24 cellular contexts compared by ENCODE assay signal in genomic region chr13:72637561-72637960, GRCh38.
"Had no signal": no experiment of that assay in that cellular context is flagged by ENCODE, and none has a peak within 500 bp of the region (broad histone marks: within the 10 kb centered on the region; RNA-seq: fewer than 3 reads in every experiment).

No MANE protein-coding gene starts in this region.

- H3K4me1 Mint-ChIP-seq: activated CD4-positive, alpha-beta T cell treated with anti-CD3 and anti-CD28 coated beads, Interleukin-2, amount 10 ng/mL, durations not matched to agents 7 days and 5 days; activated naive CD8-positive, alpha-beta T cell treated with anti-CD3 and anti-CD28 coated beads, Interleukin-2, amount 50 U/mL, for 24 hours; memory B cell; nephron progenitor cell had no signal

- H2AFZ ChIP-seq: hepatocyte had no signal

- H3K36me3 Mint-ChIP-seq: memory B cell had no signal

- H3K9me3 Mint-ChIP-seq: activated CD4-positive, alpha-beta T cell treated with anti-CD3 and anti-CD28 coated beads, Interleukin-2, amount 10 ng/mL, durations not matched to agents 7 days and 5 days; activated naive CD8-positive, alpha-beta T cell treated with anti-CD3 and anti-CD28 coated beads, Interleukin-2, amount 50 U/mL, for 24 hours; activated T-helper 1 cell treated with anti-CD3 and anti-CD28 coated beads, Interleukin-12 subunit alpha, Interleukin-12 subunit beta, Interleukin-2, Interleukin-4 antibody, amounts not matched to agents 30 ng/mL and 10 ng/mL and 1 ng/mL, durations not matched to agents 14 hours and 24 hours and 36 hours; dendritic cell treated with granulocyte-macrophage colony-stimulating factor and Interleukin-4, amounts not matched to agents 40 ng/mL and 50 ng/mL, for 4 days; nephron progenitor cell had no signal

- H3K27ac ChIP-seq: body of pancreas, hepatocyte had no signal

- H3K4me3 Mint-ChIP-seq: activated CD4-positive, alpha-beta T cell treated with anti-CD3 and anti-CD28 coated beads, Interleukin-2, amount 10 ng/mL, durations not matched to agents 7 days and 5 days; activated CD8-positive, alpha-beta T cell treated with anti-CD3 and anti-CD28 coated beads, Interleukin-2, amount 10 ng/mL, durations not matched to agents 7 days and 5 days; activated naive CD8-positive, alpha-beta T cell treated with anti-CD3 and anti-CD28 coated beads, Interleukin-2, amount 50 U/mL, for 24 hours; activated T-helper 1 cell treated with anti-CD3 and anti-CD28 coated beads, Interleukin-12 subunit alpha, Interleukin-12 subunit beta, Interleukin-2, Interleukin-4 antibody, amounts not matched to agents 30 ng/mL and 10 ng/mL and 1 ng/mL, durations not matched to agents 14 hours and 24 hours and 36 hours; dendritic cell treated with granulocyte-macrophage colony-stimulating factor and Interleukin-4, amounts not matched to agents 40 ng/mL and 50 ng/mL, for 4 days; memory B cell; nephron progenitor cell had no signal

- H3K27ac Mint-ChIP-seq: activated CD4-positive, alpha-beta T cell treated with anti-CD3 and anti-CD28 coated beads, Interleukin-2, amount 10 ng/mL, durations not matched to agents 7 days and 5 days; activated CD8-positive, alpha-beta T cell treated with anti-CD3 and anti-CD28 coated beads, Interleukin-2, amount 10 ng/mL, durations not matched to agents 7 days and 5 days; activated naive CD8-positive, alpha-beta T cell treated with anti-CD3 and anti-CD28 coated beads, Interleukin-2, amount 50 U/mL, for 24 hours; activated T-helper 1 cell treated with anti-CD3 and anti-CD28 coated beads, Interleukin-12 subunit alpha, Interleukin-12 subunit beta, Interleukin-2, Interleukin-4 antibody, amounts not matched to agents 30 ng/mL and 10 ng/mL and 1 ng/mL, durations not matched to agents 14 hours and 24 hours and 36 hours; dendritic cell treated with granulocyte-macrophage colony-stimulating factor and Interleukin-4, amounts not matched to agents 40 ng/mL and 50 ng/mL, for 4 days; memory B cell; nephron progenitor cell had no signal

- H3K4me2 ChIP-seq: hepatocyte had no signal

- DNase-seq: activated CD4-positive, alpha-beta T cell treated with anti-CD3 and anti-CD28 coated beads, Interleukin-2, amount 10 ng/mL, durations not matched to agents 7 days and 5 days; activated CD4-positive, CD25-positive, alpha-beta regulatory T cell treated with anti-CD3 and anti-CD28 coated beads, Interleukin-2, amount 50 U/mL, for 72 hours; activated CD8-positive, alpha-beta T cell treated with anti-CD3 and anti-CD28 coated beads, Interleukin-2, amount 10 ng/mL, durations not matched to agents 7 days and 5 days; activated gamma-delta T cell; activated naive CD4-positive, alpha-beta T cell treated with anti-CD3 and anti-CD28 coated beads, Interleukin-2, amount 50 U/mL, for 16 hours; activated naive CD8-positive, alpha-beta T cell treated with anti-CD3 and anti-CD28 coated beads, Interleukin-2, amount 50 U/mL, for 24 hours; body of pancreas; caudate nucleus; effector CD4-positive, alpha-beta T cell; glutamatergic neuron; mucosa of descending colon; nephron progenitor cell; occipital lobe; posterior cingulate gyrus; stimulated activated CD4-positive, alpha-beta T cell treated with anti-CD3 and anti-CD28 coated beads, Interleukin-2, amount 100 ng/mL, for 48 hours; stimulated activated naive CD4-positive, alpha-beta T cell treated with Interleukin-2 at 50 U/mL for 16 hours; T-helper 2 cell had no signal

- H3K79me2 ChIP-seq: hepatocyte had no signal

- H3K27me3 ChIP-seq: body of pancreas, hepatocyte had no signal

- H3K27me3 Mint-ChIP-seq: dendritic cell treated with granulocyte-macrophage colony-stimulating factor and Interleukin-4, amounts not matched to agents 40 ng/mL and 50 ng/mL, for 4 days; memory B cell had no signal

- H3K4me1 ChIP-seq: body of pancreas had no signal

- H3K4me3 ChIP-seq: body of pancreas, hepatocyte, mucosa of descending colon had no signal

- H3K9me3 ChIP-seq: body of pancreas, mucosa of descending colon had no signal

- ATAC-seq: activated CD8-positive, alpha-beta T cell treated with anti-CD3 and anti-CD28 coated beads, Interleukin-2, amount 10 ng/mL, durations not matched to agents 7 days and 5 days; activated naive CD8-positive, alpha-beta T cell treated with anti-CD3 and anti-CD28 coated beads, Interleukin-2, amount 50 U/mL, for 24 hours; body of pancreas; esophagus mucosa; mucosa of descending colon; sciatic nerve had no signal

- FAIRE-seq: frontal cortex had no signal
